ENCODE assay signal across 1 cellular context in genomic region chr20:347317-347639, GRCh38.
TF ChIP-seq lines count a peak whose summit lies in the region.

No MANE protein-coding gene starts in this region.

TF ChIP-seq in HepG2, 621 proteins besides CTCF, POLR2A, EP300 and RAD21 (continued from another document and continues in another):
- no peak for TF ChIP-seq ZNF574 (CRISPR knock-in tag; IDR thresholded peaks at IDR 0.05)
- no peak for TF ChIP-seq CREM (IDR thresholded peaks at IDR 0.05)
- no peak for TF ChIP-seq CREM (CRISPR knock-in tag; IDR thresholded peaks at IDR 0.05)
- TF ChIP-seq STAT5B (CRISPR knock-in tag; IDR thresholded peaks at IDR 0.05), result no peak
- TF ChIP-seq, protein P1, sequence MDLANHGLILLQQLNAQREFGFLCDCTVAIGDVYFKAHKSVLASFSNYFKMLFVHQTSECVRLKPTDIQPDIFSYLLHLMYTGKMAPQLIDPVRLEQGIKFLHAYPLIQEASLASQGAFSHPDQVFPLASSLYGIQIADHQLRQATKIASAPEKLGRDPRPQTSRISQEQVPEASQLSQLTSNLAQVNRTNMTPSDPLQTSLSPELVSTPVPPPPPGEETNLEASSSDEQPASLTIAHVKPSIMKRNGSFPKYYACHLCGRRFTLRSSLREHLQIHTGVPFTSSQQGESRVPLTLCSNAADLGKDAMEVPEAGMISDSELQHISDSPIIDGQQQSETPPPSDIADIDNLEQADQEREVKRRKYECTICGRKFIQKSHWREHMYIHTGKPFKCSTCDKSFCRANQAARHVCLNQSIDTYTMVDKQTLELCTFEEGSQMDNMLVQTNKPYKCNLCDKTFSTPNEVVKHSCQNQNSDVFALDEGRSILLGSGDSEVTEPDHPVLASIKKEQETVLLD (CRISPR knock-in tag; IDR thresholded peaks at IDR 0.05; ENCODE audit: low read depth), result no peak
- no peak for TF ChIP-seq ATF4 (CRISPR knock-in tag; IDR thresholded peaks at IDR 0.05)
- no peak for TF ChIP-seq BCL3 (CRISPR knock-in tag; IDR thresholded peaks at IDR 0.05)
- TF ChIP-seq, protein P2, sequence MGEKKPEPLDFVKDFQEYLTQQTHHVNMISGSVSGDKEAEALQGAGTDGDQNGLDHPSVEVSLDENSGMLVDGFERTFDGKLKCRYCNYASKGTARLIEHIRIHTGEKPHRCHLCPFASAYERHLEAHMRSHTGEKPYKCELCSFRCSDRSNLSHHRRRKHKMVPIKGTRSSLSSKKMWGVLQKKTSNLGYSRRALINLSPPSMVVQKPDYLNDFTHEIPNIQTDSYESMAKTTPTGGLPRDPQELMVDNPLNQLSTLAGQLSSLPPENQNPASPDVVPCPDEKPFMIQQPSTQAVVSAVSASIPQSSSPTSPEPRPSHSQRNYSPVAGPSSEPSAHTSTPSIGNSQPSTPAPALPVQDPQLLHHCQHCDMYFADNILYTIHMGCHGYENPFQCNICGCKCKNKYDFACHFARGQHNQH (CRISPR knock-in tag; IDR thresholded peaks at IDR 0.05), result no peak
- no peak for TF ChIP-seq NFKB2 (CRISPR knock-in tag; IDR thresholded peaks at IDR 0.05; ENCODE audit: borderline replicate concordance)
- TF ChIP-seq KMT2A (CRISPR knock-in tag; IDR thresholded peaks at IDR 0.05), result no peak
- TF ChIP-seq ZNF326 (CRISPR knock-in tag; IDR thresholded peaks at IDR 0.05; ENCODE audit: borderline replicate concordance), result no peak
- no peak for TF ChIP-seq ZNF280D (CRISPR knock-in tag; IDR thresholded peaks at IDR 0.05)
- no peak for TF ChIP-seq ZNF598 (CRISPR knock-in tag; IDR thresholded peaks at IDR 0.05; ENCODE audit: borderline replicate concordance)
- no peak for TF ChIP-seq EZH2 (conservative IDR thresholded peaks at IDR 0.05; ENCODE audit: low read depth, low read length)
- no peak for TF ChIP-seq KLF6 (CRISPR knock-in tag; IDR thresholded peaks at IDR 0.05)
- TF ChIP-seq NR2F2 (IDR thresholded peaks at IDR 0.05; ENCODE audit: borderline replicate concordance, low read depth), result no peak
- TF ChIP-seq SMAD9 (CRISPR knock-in tag; IDR thresholded peaks at IDR 0.05), result peak; percentile 84; the same call in 1 of the 2 replicates
- no peak for TF ChIP-seq ZNF550 (CRISPR knock-in tag; IDR thresholded peaks at IDR 0.05; ENCODE audit: borderline replicate concordance)
- no peak for TF ChIP-seq MAFK (conservative IDR thresholded peaks at IDR 0.05 in 1 of 2, IDR thresholded peaks at IDR 0.05 in 1 of 2; ENCODE audit: low read length in 2 of 2)
- TF ChIP-seq ZNF615 (CRISPR knock-in tag; IDR thresholded peaks at IDR 0.05; ENCODE audit: borderline replicate concordance), result no peak
- no peak for TF ChIP-seq NRL (CRISPR knock-in tag; IDR thresholded peaks at IDR 0.05; ENCODE audit: borderline replicate concordance)
- TF ChIP-seq ZNF160 (CRISPR knock-in tag; IDR thresholded peaks at IDR 0.05), result no peak
- no peak for TF ChIP-seq ZFP36 (IDR thresholded peaks at IDR 0.05; ENCODE audit: borderline replicate concordance, low read depth, low read length, partially characterized antibody)
- no peak for TF ChIP-seq PHF8 (CRISPR knock-in tag; IDR thresholded peaks at IDR 0.05)
- TF ChIP-seq, protein P3, sequence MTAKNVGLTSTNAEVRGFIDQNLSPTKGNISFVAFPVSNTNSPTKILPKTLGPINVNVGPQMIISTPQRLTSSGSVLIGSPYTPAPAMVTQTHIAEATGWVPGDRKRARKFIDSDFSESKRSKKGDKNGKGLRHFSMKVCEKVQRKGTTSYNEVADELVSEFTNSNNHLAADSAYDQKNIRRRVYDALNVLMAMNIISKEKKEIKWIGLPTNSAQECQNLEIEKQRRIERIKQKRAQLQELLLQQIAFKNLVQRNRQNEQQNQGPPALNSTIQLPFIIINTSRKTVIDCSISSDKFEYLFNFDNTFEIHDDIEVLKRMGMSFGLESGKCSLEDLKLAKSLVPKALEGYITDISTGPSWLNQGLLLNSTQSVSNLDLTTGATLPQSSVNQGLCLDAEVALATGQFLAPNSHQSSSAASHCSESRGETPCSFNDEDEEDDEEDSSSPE (CRISPR knock-in tag; IDR thresholded peaks at IDR 0.05), result peak; percentile 25
- no peak for TF ChIP-seq ZNF740 (CRISPR knock-in tag; IDR thresholded peaks at IDR 0.05)
- TF ChIP-seq SALL2 (CRISPR knock-in tag; IDR thresholded peaks at IDR 0.05), result no peak
- no peak for TF ChIP-seq TOPORS (CRISPR knock-in tag; IDR thresholded peaks at IDR 0.05)
- TF ChIP-seq HMGA1 (CRISPR knock-in tag; conservative IDR thresholded peaks at IDR 0.05), result no peak
- TF ChIP-seq MTA1 (CRISPR knock-in tag; IDR thresholded peaks at IDR 0.05; ENCODE audit: borderline replicate concordance), result no peak
- TF ChIP-seq KDM5B (CRISPR knock-in tag; IDR thresholded peaks at IDR 0.05; ENCODE audit: borderline replicate concordance), result no peak
- no peak for TF ChIP-seq ELF4 (CRISPR knock-in tag; IDR thresholded peaks at IDR 0.05; ENCODE audit: borderline replicate concordance)
- no peak for TF ChIP-seq NCOR1 (IDR thresholded peaks at IDR 0.05; ENCODE audit: borderline replicate concordance, low read length)
- TF ChIP-seq, protein P4, sequence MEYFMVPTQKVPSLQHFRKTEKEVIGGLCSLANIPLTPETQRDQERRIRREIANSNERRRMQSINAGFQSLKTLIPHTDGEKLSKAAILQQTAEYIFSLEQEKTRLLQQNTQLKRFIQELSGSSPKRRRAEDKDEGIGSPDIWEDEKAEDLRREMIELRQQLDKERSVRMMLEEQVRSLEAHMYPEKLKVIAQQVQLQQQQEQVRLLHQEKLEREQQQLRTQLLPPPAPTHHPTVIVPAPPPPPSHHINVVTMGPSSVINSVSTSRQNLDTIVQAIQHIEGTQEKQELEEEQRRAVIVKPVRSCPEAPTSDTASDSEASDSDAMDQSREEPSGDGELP (IDR thresholded peaks at IDR 0.05; ENCODE audit: borderline replicate concordance, low read depth), result no peak
- no peak for TF ChIP-seq GLMP (CRISPR knock-in tag; IDR thresholded peaks at IDR 0.05; ENCODE audit: borderline replicate concordance)
- TF ChIP-seq HNRNPL (IDR thresholded peaks at IDR 0.05; ENCODE audit: low read depth, low read length), result no peak
- TF ChIP-seq ZFYVE20 (CRISPR knock-in tag; IDR thresholded peaks at IDR 0.05; ENCODE audit: borderline replicate concordance, low read depth), result no peak
- no peak for TF ChIP-seq ZNF564 (CRISPR knock-in tag; IDR thresholded peaks at IDR 0.05)
- TF ChIP-seq ZNF557 (CRISPR knock-in tag; IDR thresholded peaks at IDR 0.05), result 0 out of 2 replicates have a peak, but pooled peaks have one; percentile 68
- no peak for TF ChIP-seq HOXA7 (CRISPR knock-in tag; IDR thresholded peaks at IDR 0.05)
- TF ChIP-seq NR2F1 (CRISPR knock-in tag; IDR thresholded peaks at IDR 0.05), result no peak
- TF ChIP-seq ZSCAN25 (CRISPR knock-in tag; IDR thresholded peaks at IDR 0.05), result no peak
- no peak for TF ChIP-seq FOXA3 (CRISPR knock-in tag; IDR thresholded peaks at IDR 0.05)
- no peak for TF ChIP-seq GATAD1 (CRISPR knock-in tag; IDR thresholded peaks at IDR 0.05)
- no peak for TF ChIP-seq MEF2D (CRISPR knock-in tag; IDR thresholded peaks at IDR 0.05)
- TF ChIP-seq, protein P5, sequence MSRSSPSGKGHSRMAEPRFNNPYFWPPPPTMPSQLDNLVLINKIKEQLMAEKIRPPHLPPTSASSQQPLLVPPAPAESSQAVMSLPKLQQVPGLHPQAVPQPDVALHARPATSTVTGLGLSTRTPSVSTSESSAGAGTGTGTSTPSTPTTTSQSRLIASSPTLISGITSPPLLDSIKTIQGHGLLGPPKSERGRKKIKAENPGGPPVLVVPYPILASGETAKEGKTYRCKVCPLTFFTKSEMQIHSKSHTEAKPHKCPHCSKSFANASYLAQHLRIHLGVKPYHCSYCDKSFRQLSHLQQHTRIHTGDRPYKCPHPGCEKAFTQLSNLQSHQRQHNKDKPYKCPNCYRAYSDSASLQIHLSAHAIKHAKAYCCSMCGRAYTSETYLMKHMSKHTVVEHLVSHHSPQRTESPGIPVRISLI (CRISPR knock-in tag; IDR thresholded peaks at IDR 0.05; ENCODE audit: borderline replicate concordance), result no peak
- TF ChIP-seq YY1 (IDR thresholded peaks at IDR 0.05; ENCODE audit: insufficient read depth, insufficient replicate concordance, low read depth, low read length), result no peak
- no peak for TF ChIP-seq ZNF274 (CRISPR knock-in tag; IDR thresholded peaks at IDR 0.05)
- no peak for TF ChIP-seq RXRA (CRISPR knock-in tag; IDR thresholded peaks at IDR 0.05)
- no peak for TF ChIP-seq ZNF530 (CRISPR knock-in tag; IDR thresholded peaks at IDR 0.05; ENCODE audit: low read depth)
- no peak for TF ChIP-seq NR2F6 (IDR thresholded peaks at IDR 0.05)
- TF ChIP-seq NR2F6 (CRISPR knock-in tag; IDR thresholded peaks at IDR 0.05), result no peak
- no peak for TF ChIP-seq NR3C1 (CRISPR knock-in tag; IDR thresholded peaks at IDR 0.05)
- TF ChIP-seq KDM5A (IDR thresholded peaks at IDR 0.05; ENCODE audit: borderline replicate concordance, low read length), result peak; percentile 57
- no peak for TF ChIP-seq TAF15 (IDR thresholded peaks at IDR 0.05; ENCODE audit: low read depth, low read length, poor library complexity, severe bottlenecking)
- TF ChIP-seq ZBTB1 (CRISPR knock-in tag; IDR thresholded peaks at IDR 0.05; ENCODE audit: borderline replicate concordance), result 0 out of 2 replicates have a peak, but pooled peaks have one; percentile 1
- TF ChIP-seq SMARCE1 (IDR thresholded peaks at IDR 0.05; ENCODE audit: borderline replicate concordance), result no peak
- peak; percentile 4 for TF ChIP-seq AGO1 (IDR thresholded peaks at IDR 0.05; ENCODE audit: low read depth, low read length, poor library complexity, severe bottlenecking)
- no peak for TF ChIP-seq ZEB1 (IDR thresholded peaks at IDR 0.05; ENCODE audit: insufficient replicate concordance, low read depth)
- TF ChIP-seq IRX3 (CRISPR knock-in tag; IDR thresholded peaks at IDR 0.05; ENCODE audit: borderline replicate concordance, low read depth), result no peak
- TF ChIP-seq ZNF24 (IDR thresholded peaks at IDR 0.05), result no peak
- no peak for TF ChIP-seq ARID2 (CRISPR knock-in tag; IDR thresholded peaks at IDR 0.05; ENCODE audit: borderline replicate concordance)
